In genomic region chr6:94769197-94769596, GRCh38 we compare ENCODE assay signal across 22 cellular contexts.
"Had no signal": no experiment of that assay in that cellular context is flagged by ENCODE, and none has a peak within 500 bp of the region (broad histone marks: within the 10 kb centered on the region; RNA-seq: fewer than 3 reads in every experiment).

No MANE protein-coding gene starts in this region.

- H3K27ac ChIP-seq: colonic mucosa, heart left ventricle, neutrophil, spleen, tibial nerve, upper lobe of right lung, vagina had no signal

- H3K9me3 ChIP-seq: colonic mucosa, neutrophil, spleen, tibial nerve, upper lobe of right lung, vagina had no signal

- H3K36me3 Mint-ChIP-seq: naive B cell; stimulated activated memory B cell treated with anti-CD40 and anti-IgM and Interleukin-4, amounts not matched to agents 10 μg/mL and 1 μg/mL and 100 μg/mL, for 72 hours had no signal

- H3K4me3 ChIP-seq: colonic mucosa, heart left ventricle, lung, spleen, tibial nerve, upper lobe of right lung, vagina had no signal

- ATAC-seq: esophagus mucosa; heart left ventricle; left colon; left ventricle myocardium superior; sciatic nerve; stimulated activated memory B cell treated with anti-CD40 and anti-IgM and Interleukin-4, amounts not matched to agents 10 μg/mL and 1 μg/mL and 100 μg/mL, for 72 hours; upper lobe of right lung had no signal

- H3K27ac Mint-ChIP-seq: naive B cell; nephron; stimulated activated memory B cell treated with anti-CD40 and anti-IgM and Interleukin-4, amounts not matched to agents 10 μg/mL and 1 μg/mL and 100 μg/mL, for 72 hours; stimulated activated naive CD8-positive, alpha-beta T cell treated with anti-CD3 and anti-CD28 coated beads, Interleukin-15, Interleukin-2, amounts not matched to agents 100 ng/mL and 50 ng/mL, for 24 hours had no signal

- H3K9me3 Mint-ChIP-seq: naive B cell; nephron; stimulated activated naive CD8-positive, alpha-beta T cell treated with anti-CD3 and anti-CD28 coated beads, Interleukin-15, Interleukin-2, amounts not matched to agents 100 ng/mL and 50 ng/mL, for 24 hours had no signal

- H3K4me1 Mint-ChIP-seq: naive B cell; stimulated activated memory B cell treated with anti-CD40 and anti-IgM and Interleukin-4, amounts not matched to agents 10 μg/mL and 1 μg/mL and 100 μg/mL, for 72 hours had no signal

- DNase-seq: colonic mucosa; effector CD4-positive, alpha-beta T cell; heart left ventricle; hippocampal formation; left colon; left ventricle myocardium superior; mesenchymal stem cell; naive B cell; spleen; stimulated activated CD4-positive, alpha-beta T cell treated with anti-CD3 and anti-CD28 coated beads, Interleukin-15, amount 100 ng/mL, for 24 hours; stimulated activated CD4-positive, alpha-beta T cell treated with anti-CD3 and anti-CD28 coated beads, Interleukin-1b, Interleukin-23, amount 100 ng/mL, for 48 hours; stimulated activated CD4-positive, alpha-beta T cell treated with anti-CD3 and anti-CD28 coated beads, Interleukin-4, amount 100 ng/mL, for 24 hours; upper lobe of right lung had no signal

- H3K4me1 ChIP-seq: colonic mucosa, heart left ventricle, spleen, tibial nerve, upper lobe of right lung, vagina had no signal

- H3K36me3 ChIP-seq: colonic mucosa, heart left ventricle, neutrophil, spleen, tibial nerve, upper lobe of right lung, vagina had no signal

- H3K4me3 Mint-ChIP-seq: naive B cell; nephron; stimulated activated memory B cell treated with anti-CD40 and anti-IgM and Interleukin-4, amounts not matched to agents 10 μg/mL and 1 μg/mL and 100 μg/mL, for 72 hours; stimulated activated naive CD8-positive, alpha-beta T cell treated with anti-CD3 and anti-CD28 coated beads, Interleukin-15, Interleukin-2, amounts not matched to agents 100 ng/mL and 50 ng/mL, for 24 hours had no signal

- H3K27me3 Mint-ChIP-seq: naive B cell; stimulated activated memory B cell treated with anti-CD40 and anti-IgM and Interleukin-4, amounts not matched to agents 10 μg/mL and 1 μg/mL and 100 μg/mL, for 72 hours; stimulated activated naive CD8-positive, alpha-beta T cell treated with anti-CD3 and anti-CD28 coated beads, Interleukin-15, Interleukin-2, amounts not matched to agents 100 ng/mL and 50 ng/mL, for 24 hours had no signal

- H3K27me3 ChIP-seq: colonic mucosa, heart left ventricle, neutrophil, spleen, tibial nerve, upper lobe of right lung, vagina had no signal
